Comparison of ENCODE assay signal across 31 cellular contexts in the genomic region with DNA sequence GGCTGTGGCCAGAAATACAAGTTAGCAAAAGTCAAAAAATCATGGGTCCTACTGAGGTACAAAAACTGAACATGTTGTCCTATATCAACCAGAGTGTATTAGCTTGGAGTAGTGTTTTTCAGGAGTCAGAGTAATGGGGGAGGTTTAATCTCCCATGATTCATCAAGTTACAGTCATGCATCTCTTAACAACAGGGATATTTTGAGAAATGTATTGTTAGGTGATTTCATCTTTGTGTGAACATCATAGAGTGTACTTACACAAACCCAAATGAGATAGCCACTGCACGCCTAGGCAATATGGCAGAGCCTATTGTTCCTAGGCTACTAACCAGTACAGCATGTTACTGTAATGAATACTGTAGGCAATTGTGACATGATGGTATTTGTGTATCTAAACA. TPM values are rescaled to one million over a fixed set of nuclear protein-coding genes. Genes with fewer than 3 reads are reported as not detected.
A peak's percentile ranks its signal among the peaks of the same experiment; 100 is the strongest.
DNase-seq lines count a peak whose midpoint lies in the region; ATAC-seq and TF ChIP-seq lines count a peak whose summit lies in the region.
"Had no signal": no experiment of that assay in that cellular context is flagged by ENCODE, and none has a peak within 500 bp of the region (broad histone marks: within the 10 kb centered on the region; RNA-seq: fewer than 3 reads in every experiment).

No MANE protein-coding gene starts in this region.

- H3K27ac ChIP-seq in brain microvascular endothelial cell, result peak overlapping the region; percentile 53
- H3K27ac ChIP-seq in foreskin keratinocyte, result no peak overlapping the region
- H3K27ac ChIP-seq: neural progenitor cell, PC-9, right atrium auricular region, spleen had no signal

- H3K9me3 Mint-ChIP-seq in stimulated activated memory B cell treated with anti-CD40 and anti-IgM and Interleukin-4, amounts not matched to agents 10 μg/mL and 1 μg/mL and 100 μg/mL, for 72 hours, result no peaks in the 10 kb centered on the region
- H3K9me3 Mint-ChIP-seq: activated naive CD4-positive, alpha-beta T cell treated with anti-CD3 and anti-CD28 coated beads, Interleukin-2, amount 50 U/mL, for 72 hours; CD8-positive, alpha-beta T cell; neural progenitor cell had no signal

- no peaks in the 10 kb centered on the region for H3K36me3 ChIP-seq in brain microvascular endothelial cell (replicated peaks)
- H3K36me3 ChIP-seq: neural progenitor cell, right atrium auricular region, spleen had no signal

- no peak overlapping the region for H3K4me3 ChIP-seq in brain microvascular endothelial cell (ENCODE audit: low read depth, low read length)
- H3K4me3 ChIP-seq: neural progenitor cell, PC-9, right atrium auricular region, spleen had no signal

- H3K27me3 ChIP-seq in brain microvascular endothelial cell (replicated peaks), result no peaks in the 10 kb centered on the region
- no peaks in the 10 kb centered on the region for H3K27me3 ChIP-seq in foreskin keratinocyte
- H3K27me3 ChIP-seq: neural progenitor cell, right atrium auricular region, spleen had no signal

- peaks cover 8% of the 10 kb centered on the region for H3K4me1 ChIP-seq in foreskin keratinocyte
- H3K4me1 ChIP-seq: neural progenitor cell, right atrium auricular region, spleen had no signal

- H3K36me3 Mint-ChIP-seq in stimulated activated memory B cell treated with anti-CD40 and anti-IgM and Interleukin-4, amounts not matched to agents 10 μg/mL and 1 μg/mL and 100 μg/mL, for 72 hours, result no peaks in the 10 kb centered on the region
- H3K36me3 Mint-ChIP-seq: activated naive CD4-positive, alpha-beta T cell treated with anti-CD3 and anti-CD28 coated beads, Interleukin-2, amount 50 U/mL, for 72 hours; CD8-positive, alpha-beta T cell; neural progenitor cell had no signal

- in situ Hi-C loops in brain microvascular endothelial cell (cut with HindIII; ENCODE audit: low pct_ligation_motif_present, low sequenced_read_pairs), result no loop called here

- H3K4me3 Mint-ChIP-seq in stimulated activated memory B cell treated with anti-CD40 and anti-IgM and Interleukin-4, amounts not matched to agents 10 μg/mL and 1 μg/mL and 100 μg/mL, for 72 hours, result no peak overlapping the region
- H3K4me3 Mint-ChIP-seq: B cell; CD8-positive, alpha-beta T cell; neural progenitor cell had no signal

- no peaks in the 10 kb centered on the region for H3K27me3 Mint-ChIP-seq in stimulated activated memory B cell treated with anti-CD40 and anti-IgM and Interleukin-4, amounts not matched to agents 10 μg/mL and 1 μg/mL and 100 μg/mL, for 72 hours
- H3K27me3 Mint-ChIP-seq: B cell had no signal

- ATAC-seq in foreskin keratinocyte, result peak; percentile 94
- ATAC-seq in stimulated activated memory B cell treated with anti-CD40 and anti-IgM and Interleukin-4, amounts not matched to agents 10 μg/mL and 1 μg/mL and 100 μg/mL, for 72 hours, result no peak
- ATAC-seq in GM21515 (IDR thresholded peaks at IDR 0.05; ENCODE audit: unreplicated experiment), result no peak
- ATAC-seq: activated naive CD4-positive, alpha-beta T cell treated with anti-CD3 and anti-CD28 coated beads, Interleukin-2, amount 50 U/mL, for 72 hours; CD8-positive, alpha-beta T cell; left cardiac atrium had no signal

- DNase-seq in AG08396 (ENCODE audit: low spot score), result peak; percentile 10
- DNase-seq in HT1080 (ENCODE audit: low read depth), result peak; percentile 28
- DNase-seq in brain microvascular endothelial cell, result peak; percentile 76
- peak in 1 of 2 donors; percentile 82 for DNase-seq in foreskin keratinocyte
- no peak for DNase-seq in stimulated activated CD4-positive, alpha-beta T cell treated with anti-CD3 and anti-CD28 coated beads, Interleukin-15, amount 100 ng/mL, for 24 hours
- no peak for DNase-seq in SW480 (ENCODE audit: low spot score)
- DNase-seq: activated CD4-positive, alpha-beta T cell treated with anti-CD3 and anti-CD28 coated beads, Interleukin-2, amount 50 U/mL, for 4 hours; activated CD8-positive, alpha-beta memory T cell treated with anti-CD3 and anti-CD28 coated beads, Interleukin-2, amount 50 U/mL, for 4 hours; anterior cingulate cortex; CD8-positive, alpha-beta T cell; central memory CD4-positive, alpha-beta T cell; DMS 273 treated with DMSO at 0.1 percent for 48 hours; GDM1; head of caudate nucleus; left cardiac atrium; NCI-H1092; NCI-H187; NCI-H526; NK-92 treated with Interleukin-12 subunit alpha and Interleukin-12 subunit beta, amount 100 ng/mL, for 24 hours; PC-9; SHP77 treated with DMSO at 0.1 percent for 48 hours; spleen; stimulated activated CD4-positive, alpha-beta T cell treated with anti-CD3 and anti-CD28 coated beads, Interleukin-2, amount 100 ng/mL, for 48 hours; T1000; trophoblast cell had no signal

- H3K27ac Mint-ChIP-seq in stimulated activated memory B cell treated with anti-CD40 and anti-IgM and Interleukin-4, amounts not matched to agents 10 μg/mL and 1 μg/mL and 100 μg/mL, for 72 hours, result no peak overlapping the region
- H3K27ac Mint-ChIP-seq: activated naive CD4-positive, alpha-beta T cell treated with anti-CD3 and anti-CD28 coated beads, Interleukin-2, amount 50 U/mL, for 72 hours; B cell; CD8-positive, alpha-beta T cell; neural progenitor cell had no signal

- H3K4me1 Mint-ChIP-seq in stimulated activated memory B cell treated with anti-CD40 and anti-IgM and Interleukin-4, amounts not matched to agents 10 μg/mL and 1 μg/mL and 100 μg/mL, for 72 hours, result no peaks in the 10 kb centered on the region
- H3K4me1 Mint-ChIP-seq: B cell had no signal

- TF ChIP-seq CTCF in brain microvascular endothelial cell (IDR thresholded peaks at IDR 0.05; ENCODE audit: low read depth, low read length, missing control alignments) (no peak), foreskin keratinocyte (conservative IDR thresholded peaks at IDR 0.05) (no peak)

RNA-seq across cellular contexts. Expression of gene TES, which starts 14.9 kb away (rescaled TPM):
- 48.8 and 54.8 TPM in 2 replicates for total RNA-seq in HT1080 (2014; rRNA removed; shearing (Covaris generic))
- polyA plus RNA-seq in HT1080 (2015; cell fraction: cytosol; rRNA removed), result 38.5 and 46.2 TPM in 2 replicates
- 178 and 196 TPM in 2 replicates for polyA plus RNA-seq in HT1080 (2015; cell fraction: nucleus; rRNA removed)
- total RNA-seq in foreskin keratinocyte, result 115 and 130 TPM in 2 replicates
- 53.6 and 55.3 TPM in 2 replicates for polyA plus RNA-seq in foreskin keratinocyte

Comparison
In these comparisons a context has a peak if more than half of its experiments do, and no peak if none do; other contexts are left out.
1. DNase-seq: peak in AG08396 (single experiment), HT1080 (single experiment) and brain microvascular endothelial cell (single experiment); none in stimulated activated CD4-positive, alpha-beta T cell treated with anti-CD3 and anti-CD28 coated beads, Interleukin-15, amount 100 ng/mL, for 24 hours (single experiment) and SW480 (single experiment).